Comparison of ENCODE assay signal across 16 cellular contexts in genomic region chr6:104357928-104358327, GRCh38.
DNase-seq lines count a peak whose midpoint lies in the region; ATAC-seq, FAIRE-seq and TF ChIP-seq lines count a peak whose summit lies in the region.
"Had no signal": no experiment of that assay in that cellular context is flagged by ENCODE, and none has a peak within 500 bp of the region (broad histone marks: within the 10 kb centered on the region; RNA-seq: fewer than 3 reads in every experiment).

No MANE protein-coding gene starts in this region.

- H3K27ac ChIP-seq in HepG2 (ENCODE audit: extremely low read length, insufficient read depth, low read length) (no peak overlapping the region), right lobe of liver (no peak overlapping the region)

- no peak for TF ChIP-seq CTCF in HepG2 (CRISPR knock-in tag; IDR thresholded peaks at IDR 0.05)
- TF ChIP-seq CTCF in right lobe of liver (IDR thresholded peaks at IDR 0.05): no peak

- no peaks in the 10 kb centered on the region for H3K79me2 ChIP-seq in HepG2 (ENCODE audit: insufficient read depth, low read length)

- H4K20me1 ChIP-seq in HepG2 (ENCODE audit: insufficient read depth, low read length): no peaks in the 10 kb centered on the region

- no peak for TF ChIP-seq RAD21 in HepG2 (CRISPR knock-in tag; IDR thresholded peaks at IDR 0.05)

- in situ Hi-C loops in HepG2 (cut with HindIII; ENCODE audit: extremely low pct_ligation_motif_present, low pct_unique_long_range_greater_than_20kb): no loop called here

- H3K4me3 Mint-ChIP-seq in activated T-cell treated with anti-CD3 and anti-CD28 coated beads, Interleukin-2, amount 50 U/mL, for 24 hours: no peak overlapping the region
- H3K4me3 Mint-ChIP-seq: CD14-positive monocyte had no signal

- H3K4me1 ChIP-seq in HepG2 (ENCODE audit: insufficient read depth, low read length) (no peaks in the 10 kb centered on the region), right lobe of liver (no peaks in the 10 kb centered on the region)

- TF ChIP-seq EP300 in HepG2 (IDR thresholded peaks at IDR 0.05; ENCODE audit: low read depth in 2 of 2, low read length in 2 of 2): no peak
- TF ChIP-seq EP300 in HepG2 (CRISPR knock-in tag; IDR thresholded peaks at IDR 0.05; ENCODE audit: borderline replicate concordance): no peak

- CTCF ChIA-PET in HepG2 (lab: Yijun Ruan, JAX; ENCODE audit: low intra/inter-chr PET ratio, low total read pairs): no interaction called here

- no TSS peak for BruUV-seq in HepG2 (replicated peaks; lab: Mats Ljungman, UMichigan)

- H3K36me3 Mint-ChIP-seq in activated T-cell treated with anti-CD3 and anti-CD28 coated beads, Interleukin-2, amount 50 U/mL, for 24 hours (ENCODE audit: low read depth): no peaks in the 10 kb centered on the region
- H3K36me3 Mint-ChIP-seq: CD14-positive monocyte had no signal

- WGBS in HepG2 (ENCODE audit: low lambda C conversion rate): 35% methylated on average over 3 of the region's 3 CpGs
- 74% methylated on average over 3 of the region's 3 CpGs for WGBS in right lobe of liver (ENCODE audit: insufficient coverage, low coverage, low lambda C conversion rate, missing lambda C conversion rate)

- no peaks in the 10 kb centered on the region for H3K9me3 ChIP-seq in HepG2 (ENCODE audit: low read length)
- no peaks in the 10 kb centered on the region for H3K9me3 ChIP-seq in right lobe of liver

- no peak for FAIRE-seq in HepG2 (lab: Jason Lieb, UNC)
- FAIRE-seq: G401.6 had no signal

- no peaks in the 10 kb centered on the region for H3K4me1 Mint-ChIP-seq in activated T-cell treated with anti-CD3 and anti-CD28 coated beads, Interleukin-2, amount 50 U/mL, for 24 hours (ENCODE audit: low read depth)
- H3K4me1 Mint-ChIP-seq: CD14-positive monocyte had no signal

- DNase-seq in HepG2 (ENCODE audit: low spot score) (no peak), right lobe of liver (no peak), NCI-H146 (lab: John Stamatoyannopoulos, UW) (peak; percentile 16), SHP77 treated with DMSO at 0.1 percent for 48 hours (lab: John Stamatoyannopoulos, UW) (peak; percentile 88), DMS153 (lab: John Stamatoyannopoulos, UW) (no peak)
- no peak for DNase-seq in activated T-cell treated with anti-CD3 and anti-CD28 coated beads, Interleukin-2, amount 50 U/mL, for 24 hours
- DNase-seq: COR-L47, DND-41, HCEC 1CT, MV-4-11, NCI-H1694, NCI-H526, PC-3 had no signal

- no peaks in the 10 kb centered on the region for H3K27me3 Mint-ChIP-seq in activated T-cell treated with anti-CD3 and anti-CD28 coated beads, Interleukin-2, amount 50 U/mL, for 24 hours

- TF ChIP-seq POLR2A in HepG2 (IDR thresholded peaks at IDR 0.05; ENCODE audit: insufficient read depth in 1 of 2, low read depth in 2 of 2, low read length in 2 of 2) (no peak), right lobe of liver (IDR thresholded peaks at IDR 0.05) (no peak)

- no peak overlapping the region for H3K9ac ChIP-seq in HepG2 (ENCODE audit: insufficient read depth, low read depth, low read length)

- no peak overlapping the region for H2AFZ ChIP-seq in HepG2 (ENCODE audit: low read length)

- ATAC-seq in HepG2: no peak
- ATAC-seq in right lobe of liver: no peak
- no peak for ATAC-seq in HG02885 (IDR thresholded peaks at IDR 0.05; ENCODE audit: poor library complexity, unreplicated experiment)
- ATAC-seq: PC-3 had no signal

- H3K27ac Mint-ChIP-seq in activated T-cell treated with anti-CD3 and anti-CD28 coated beads, Interleukin-2, amount 50 U/mL, for 24 hours: no peak overlapping the region
- H3K27ac Mint-ChIP-seq: CD14-positive monocyte had no signal

- H3K4me2 ChIP-seq in HepG2 (ENCODE audit: low read depth, low read length): no peak overlapping the region

- no peaks in the 10 kb centered on the region for H3K27me3 ChIP-seq in HepG2 (ENCODE audit: control insufficient read depth in 1 of 2, insufficient read depth in 2 of 2, low read length in 2 of 2)
- no peaks in the 10 kb centered on the region for H3K27me3 ChIP-seq in right lobe of liver

- no peak overlapping the region for H3K4me3 ChIP-seq in HepG2 (replicated peaks in 1 of 3; ENCODE audit: insufficient read depth in 1 of 3, low read depth in 2 of 3, low read length in 3 of 3)
- no peak overlapping the region for H3K4me3 ChIP-seq in right lobe of liver

- H3K9me3 Mint-ChIP-seq in activated T-cell treated with anti-CD3 and anti-CD28 coated beads, Interleukin-2, amount 50 U/mL, for 24 hours: peaks cover 9% of the 10 kb centered on the region

- POLR2A ChIA-PET in HepG2 (lab: Yijun Ruan, JAX): no interaction called here

- intact Hi-C loops in HepG2 (cut with micrococcal nuclease; ENCODE audit: unreplicated experiment) (no loop called here), right lobe of liver (cut with DNase I) (no loop called here)

- no peaks in the 10 kb centered on the region for H3K36me3 ChIP-seq in HepG2 (replicated peaks in 1 of 2; ENCODE audit: control insufficient read depth in 1 of 2, insufficient read depth in 2 of 2, low read length in 2 of 2)
- H3K36me3 ChIP-seq in right lobe of liver: no peaks in the 10 kb centered on the region

TF ChIP-seq in HepG2, 621 proteins besides CTCF, POLR2A, EP300 and RAD21:
- TF ChIP-seq CEBPB (IDR thresholded peaks at IDR 0.05; ENCODE audit: borderline replicate concordance, low read depth, low read length) (peak; percentile 39; the same call in 1 of the 2 replicates), ZNF331 (CRISPR knock-in tag; IDR thresholded peaks at IDR 0.05) (no peak)

Comparison
In these comparisons a context has a peak if more than half of its experiments do, and no peak if none do; other contexts are left out.
1. DNase-seq: peak in NCI-H146 (single experiment) and SHP77 treated with DMSO at 0.1 percent for 48 hours (single experiment); none in HepG2 (single experiment), right lobe of liver (0 of 3), DMS153 (single experiment) and activated T-cell treated with anti-CD3 and anti-CD28 coated beads, Interleukin-2, amount 50 U/mL, for 24 hours (single experiment).